8 cellular contexts compared by ENCODE assay signal in genomic region chr1:70487910-70488665, GRCh38.
DNase-seq lines count a peak whose midpoint lies in the region; ATAC-seq and TF ChIP-seq lines count a peak whose summit lies in the region.

No MANE protein-coding gene starts in this region.

- no peaks in the 10 kb centered on the region for H3K27me3 ChIP-seq in Loucy (ENCODE audit: insufficient read depth, low read length, poor library complexity, severe bottlenecking)
- H3K27me3 ChIP-seq in hepatocyte = no peaks in the 10 kb centered on the region

- peak; percentile 80 for ATAC-seq in GM21526 (IDR thresholded peaks at IDR 0.05; ENCODE audit: low FRiP score, unreplicated experiment)
- no peak for ATAC-seq in activated CD8-positive, alpha-beta T cell treated with anti-CD3 and anti-CD28 coated beads, Interleukin-2, amount 10 ng/mL, durations not matched to agents 7 days and 5 days
- no peak for ATAC-seq in GM21447 (IDR thresholded peaks at IDR 0.05; ENCODE audit: unreplicated experiment)

- no peaks in the 10 kb centered on the region for H3K36me3 Mint-ChIP-seq in activated CD8-positive, alpha-beta T cell treated with anti-CD3 and anti-CD28 coated beads, Interleukin-2, amount 10 ng/mL, durations not matched to agents 7 days and 5 days (ENCODE audit: low read depth)
- no peaks in the 10 kb centered on the region for H3K36me3 Mint-ChIP-seq in type B pancreatic cell

- 25% methylated on average over 6 of the region's 6 CpGs for WGBS in hepatocyte (ENCODE audit: low lambda C conversion rate, missing lambda C conversion rate)

- H3K4me1 ChIP-seq in Loucy (ENCODE audit: insufficient read depth, low read length, poor library complexity, severe bottlenecking) (no peaks in the 10 kb centered on the region), hepatocyte (ENCODE audit: insufficient read depth) (no peaks in the 10 kb centered on the region)

- H3K4me2 ChIP-seq in Loucy (ENCODE audit: low read depth, low read length, poor library complexity, severe bottlenecking) = no peak overlapping the region
- H3K4me2 ChIP-seq in hepatocyte = no peak overlapping the region

- TF ChIP-seq CTCF in Loucy (conservative IDR thresholded peaks at IDR 0.05; ENCODE audit: low read length) (peak; percentile 98), hepatocyte (IDR thresholded peaks at IDR 0.05; ENCODE audit: poor library complexity) (peak; percentile 61), type B pancreatic cell (conservative IDR thresholded peaks at IDR 0.05) (peak; percentile 72)

- peak; percentile 13 for DNase-seq in activated CD4-positive, alpha-beta T cell treated with anti-CD3 and anti-CD28 coated beads for 48 hours
- no peak for DNase-seq in activated CD4-positive, alpha-beta T cell treated with anti-CD3 and anti-CD28 coated beads, Interleukin-2, amount 50 U/mL, for 1 hour
- DNase-seq in activated CD8-positive, alpha-beta T cell treated with anti-CD3 and anti-CD28 coated beads, Interleukin-2, amount 10 ng/mL, durations not matched to agents 7 days and 5 days = peak; percentile 26
- peak; percentile 42 for DNase-seq in hepatocyte (ENCODE audit: low spot score)
- no peak for DNase-seq in type B pancreatic cell (ENCODE audit: extremely low spot score, unreplicated experiment)

- no peak overlapping the region for H3K4me3 Mint-ChIP-seq in activated CD8-positive, alpha-beta T cell treated with anti-CD3 and anti-CD28 coated beads, Interleukin-2, amount 10 ng/mL, durations not matched to agents 7 days and 5 days
- H3K4me3 Mint-ChIP-seq in type B pancreatic cell = no peak overlapping the region

- no peaks in the 10 kb centered on the region for H3K36me3 ChIP-seq in Loucy (ENCODE audit: insufficient read depth, low read length)
- no peaks in the 10 kb centered on the region for H3K36me3 ChIP-seq in hepatocyte (replicated peaks; ENCODE audit: insufficient read depth, low read depth)

- H3K4me3 ChIP-seq in Loucy (ENCODE audit: low read length, poor library complexity, severe bottlenecking) (no peak overlapping the region), hepatocyte (no peak overlapping the region)

- H3K27ac Mint-ChIP-seq in activated CD8-positive, alpha-beta T cell treated with anti-CD3 and anti-CD28 coated beads, Interleukin-2, amount 10 ng/mL, durations not matched to agents 7 days and 5 days = no peak overlapping the region
- no peak overlapping the region for H3K27ac Mint-ChIP-seq in type B pancreatic cell

- POLR2A ChIA-PET in activated CD8-positive, alpha-beta T cell treated with anti-CD3 and anti-CD28 coated beads, Interleukin-2, amount 10 ng/mL, durations not matched to agents 7 days and 5 days (lab: Charles Lee) = no interaction called here

- H3K9me2 ChIP-seq in Loucy (replicated peaks; ENCODE audit: low read depth, low read length) (no peaks in the 10 kb centered on the region), hepatocyte (replicated peaks; ENCODE audit: insufficient read depth) (no peaks in the 10 kb centered on the region)

- H3K79me2 ChIP-seq in Loucy (ENCODE audit: insufficient read depth, low read length) = no peaks in the 10 kb centered on the region
- no peaks in the 10 kb centered on the region for H3K79me2 ChIP-seq in hepatocyte

- no peaks in the 10 kb centered on the region for H4K20me1 ChIP-seq in Loucy (ENCODE audit: insufficient read depth, low read length, poor library complexity, severe bottlenecking)
- no peaks in the 10 kb centered on the region for H4K20me1 ChIP-seq in hepatocyte (ENCODE audit: insufficient read depth, poor library complexity, severe bottlenecking)

- no peaks in the 10 kb centered on the region for H3F3A ChIP-seq in Loucy (ENCODE audit: low read depth)

- peaks cover 12% of the 10 kb centered on the region for H3K27me3 Mint-ChIP-seq in activated CD8-positive, alpha-beta T cell treated with anti-CD3 and anti-CD28 coated beads, Interleukin-2, amount 10 ng/mL, durations not matched to agents 7 days and 5 days (ENCODE audit: low read depth)
- no peaks in the 10 kb centered on the region for H3K27me3 Mint-ChIP-seq in type B pancreatic cell

- no peak overlapping the region for H3K9ac ChIP-seq in Loucy (ENCODE audit: low read depth, low read length, poor library complexity, severe bottlenecking)

- no peak overlapping the region for H3K27ac ChIP-seq in hepatocyte

- CTCF ChIA-PET in activated CD8-positive, alpha-beta T cell treated with anti-CD3 and anti-CD28 coated beads, Interleukin-2, amount 10 ng/mL, durations not matched to agents 7 days and 5 days (lab: Charles Lee) = no interaction called here

- no peaks in the 10 kb centered on the region for H3K4me1 Mint-ChIP-seq in activated CD8-positive, alpha-beta T cell treated with anti-CD3 and anti-CD28 coated beads, Interleukin-2, amount 10 ng/mL, durations not matched to agents 7 days and 5 days (ENCODE audit: low read depth)
- H3K4me1 Mint-ChIP-seq in type B pancreatic cell (ENCODE audit: unreplicated experiment) = no peaks in the 10 kb centered on the region

- H3K9me3 ChIP-seq in Loucy (ENCODE audit: insufficient read depth, low read depth, low read length) (0 out of 2 replicates have a peak, but pooled peaks cover 11% of the 10 kb centered on the region), hepatocyte (ENCODE audit: low read depth) (no peaks in the 10 kb centered on the region)

- no peaks in the 10 kb centered on the region for H3K9me3 Mint-ChIP-seq in activated CD8-positive, alpha-beta T cell treated with anti-CD3 and anti-CD28 coated beads, Interleukin-2, amount 10 ng/mL, durations not matched to agents 7 days and 5 days (ENCODE audit: insufficient read depth)
- H3K9me3 Mint-ChIP-seq in type B pancreatic cell = no peaks in the 10 kb centered on the region

- H2AFZ ChIP-seq in Loucy (ENCODE audit: low read length) = peak overlapping the region; percentile 69
- H2AFZ ChIP-seq in hepatocyte = no peak overlapping the region

Comparison
In these comparisons a context has a peak if more than half of its experiments do, and no peak if none do; other contexts are left out.
1. DNase-seq: peak in activated CD4-positive, alpha-beta T cell treated with anti-CD3 and anti-CD28 coated beads for 48 hours (single experiment), activated CD8-positive, alpha-beta T cell treated with anti-CD3 and anti-CD28 coated beads, Interleukin-2, amount 10 ng/mL, durations not matched to agents 7 days and 5 days (single experiment) and hepatocyte (single experiment); none in activated CD4-positive, alpha-beta T cell treated with anti-CD3 and anti-CD28 coated beads, Interleukin-2, amount 50 U/mL, for 1 hour (single experiment) and type B pancreatic cell (single experiment).
2. Peak in every context shown above with its lines, with median percentiles within 50 percentile points of each other: CTCF ChIP-seq.